19 cellular contexts compared by ENCODE assay signal in the genomic region with DNA sequence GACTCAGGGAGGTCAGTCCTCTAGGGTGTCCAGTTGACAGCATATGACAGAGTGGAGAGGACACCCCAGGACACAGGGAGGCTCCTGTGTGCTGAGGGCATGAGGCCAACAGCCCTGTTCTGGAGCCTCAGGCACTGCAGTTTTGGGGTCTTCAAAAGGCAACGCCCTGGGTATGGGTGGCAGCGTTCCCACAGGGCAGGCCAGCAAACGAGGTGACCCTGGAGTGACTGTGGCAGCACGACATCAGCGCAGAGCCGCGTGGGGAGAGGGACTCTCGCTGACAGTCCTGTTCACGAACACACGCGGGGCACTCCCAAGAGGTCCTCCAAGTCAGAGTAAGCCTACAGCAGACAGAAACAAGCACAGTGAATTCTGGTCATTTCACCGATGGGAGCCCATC.
"Had no signal": no experiment of that assay in that cellular context is flagged by ENCODE, and none has a peak within 500 bp of the region (broad histone marks: within the 10 kb centered on the region; RNA-seq: fewer than 3 reads in every experiment).

No MANE protein-coding gene starts in this region.

- H3K4me1 Mint-ChIP-seq: central memory CD8-positive, alpha-beta T cell had no signal

- H3K27ac ChIP-seq: left lung, lower lobe of right lung, pancreas, prostate gland, right lobe of liver had no signal

- H3K9me3 Mint-ChIP-seq: central memory CD8-positive, alpha-beta T cell; memory B cell; naive B cell; neural crest cell; type B pancreatic cell had no signal

- H3K4me1 ChIP-seq: lower lobe of right lung, pancreas, prostate gland, right lobe of liver had no signal

- H3K9me3 ChIP-seq: esophagus squamous epithelium, left lung, lower lobe of right lung, pancreas, prostate gland, right lobe of liver had no signal

- ATAC-seq: left lung, lower lobe of right lung had no signal

- H3K36me3 ChIP-seq: esophagus squamous epithelium, left lung, lower lobe of right lung, pancreas, prostate gland, right lobe of liver had no signal

- FAIRE-seq: islet of Langerhans, pancreas, urothelium cell line had no signal

- H3K36me3 Mint-ChIP-seq: memory B cell, naive B cell, type B pancreatic cell had no signal

- H3K4me3 Mint-ChIP-seq: central memory CD8-positive, alpha-beta T cell; memory B cell; naive B cell; neural crest cell had no signal

- DNase-seq: esophagus squamous epithelium; foreskin fibroblast; head of caudate nucleus; hippocampal formation; left lung; lower lobe of right lung; naive B cell; occipital lobe; pancreas; right lobe of liver; stimulated activated CD4-positive, alpha-beta T cell treated with anti-CD3 and anti-CD28 coated beads, Interleukin-2, amount 100 ng/mL, for 24 hours; stimulated activated naive CD4-positive, alpha-beta T cell treated with Interleukin-2 at 50 U/mL for 16 hours had no signal

- H3K27me3 ChIP-seq: pancreas, right lobe of liver had no signal

- H3K4me3 ChIP-seq: esophagus squamous epithelium, left lung, lower lobe of right lung, pancreas, prostate gland, right lobe of liver had no signal

- H3K27ac Mint-ChIP-seq: memory B cell, naive B cell, type B pancreatic cell had no signal
